Comparison of ENCODE assay signal across 15 cellular contexts in genomic region chr15:31403096-31403495, GRCh38.
DNase-seq lines count a peak whose midpoint lies in the region; ATAC-seq and TF ChIP-seq lines count a peak whose summit lies in the region.
"Had no signal": no experiment of that assay in that cellular context is flagged by ENCODE, and none has a peak within 500 bp of the region (broad histone marks: within the 10 kb centered on the region; RNA-seq: fewer than 3 reads in every experiment).

No MANE protein-coding gene starts in this region.

- ATAC-seq in SK-N-SH treated with all-trans-retinoic acid at 6 μM for 48 hours, result no peak
- ATAC-seq in activated CD8-positive, alpha-beta memory T cell treated with anti-CD3 and anti-CD28 coated beads, Interleukin-2, amount 10 ng/mL, durations not matched to agents 7 days and 5 days, result no peak

- H3K36me3 ChIP-seq in SJSA1, result no peaks in the 10 kb centered on the region
- no peaks in the 10 kb centered on the region for H3K36me3 ChIP-seq in hepatocyte (replicated peaks; ENCODE audit: insufficient read depth, low read depth)
- no peaks in the 10 kb centered on the region for H3K36me3 ChIP-seq in suprapubic skin

- peak overlapping the region; percentile 26; the same call in 1 of the 2 replicates for H3K27ac ChIP-seq in SJSA1
- H3K27ac ChIP-seq in hepatocyte, result peak overlapping the region; percentile 76
- H3K27ac ChIP-seq in suprapubic skin, result peak overlapping the region; percentile 68
- H3K27ac ChIP-seq: left lung had no signal

- peaks cover 2% of the 10 kb centered on the region; the same call in 1 of the 2 replicates for H3K9me3 ChIP-seq in SJSA1 (replicated peaks)
- H3K9me3 ChIP-seq in hepatocyte (ENCODE audit: low read depth), result no peaks in the 10 kb centered on the region
- no peaks in the 10 kb centered on the region for H3K9me3 ChIP-seq in suprapubic skin
- H3K9me3 ChIP-seq: left lung had no signal

- H3K27me3 Mint-ChIP-seq in activated CD8-positive, alpha-beta memory T cell treated with anti-CD3 and anti-CD28 coated beads, Interleukin-2, amount 10 ng/mL, durations not matched to agents 7 days and 5 days, result no peaks in the 10 kb centered on the region
- H3K27me3 Mint-ChIP-seq: activated CD4-positive, alpha-beta T cell treated with anti-CD3 and anti-CD28 coated beads, Interleukin-2, amount 10 ng/mL, durations not matched to agents 24 days and 14 days had no signal

- no peak for TF ChIP-seq CTCF in hepatocyte (IDR thresholded peaks at IDR 0.05; ENCODE audit: poor library complexity)
- no peak for TF ChIP-seq CTCF in suprapubic skin (IDR thresholded peaks at IDR 0.05)

- H3K4me2 ChIP-seq in hepatocyte, result peak overlapping the region; percentile 22

- intact Hi-C loops in posterior vena cava (cut with DNase I), result no loop called here

- H3K9me3 Mint-ChIP-seq in activated CD8-positive, alpha-beta memory T cell treated with anti-CD3 and anti-CD28 coated beads, Interleukin-2, amount 10 ng/mL, durations not matched to agents 7 days and 5 days (ENCODE audit: low read depth), result peaks cover 15% of the 10 kb centered on the region

- TF ChIP-seq POLR2A in suprapubic skin (IDR thresholded peaks at IDR 0.05), result no peak

- peaks cover 42% of the 10 kb centered on the region for H3K4me1 Mint-ChIP-seq in activated CD8-positive, alpha-beta memory T cell treated with anti-CD3 and anti-CD28 coated beads, Interleukin-2, amount 10 ng/mL, durations not matched to agents 7 days and 5 days

- H3K4me1 ChIP-seq in SJSA1 (replicated peaks) (peaks cover 63% of the 10 kb centered on the region), hepatocyte (ENCODE audit: insufficient read depth) (peaks cover 6% of the 10 kb centered on the region), suprapubic skin (peaks cover 40% of the 10 kb centered on the region)

- CTCF ChIA-PET in activated CD8-positive, alpha-beta memory T cell treated with anti-CD3 and anti-CD28 coated beads, Interleukin-2, amount 10 ng/mL, durations not matched to agents 7 days and 5 days (lab: Charles Lee), result interaction anchor here (1.0 kb wide), 1 partner anchor 55 kb away, joined by 3 read pairs; no protein-coding TSS in a partner anchor

- H3K27me3 ChIP-seq in SJSA1 (replicated peaks) (no peaks in the 10 kb centered on the region), hepatocyte (no peaks in the 10 kb centered on the region), suprapubic skin (no peaks in the 10 kb centered on the region)
- H3K27me3 ChIP-seq: left lung had no signal

- H3K4me3 ChIP-seq in SJSA1, result no peak overlapping the region
- H3K4me3 ChIP-seq in hepatocyte, result no peak overlapping the region
- no peak overlapping the region for H3K4me3 ChIP-seq in suprapubic skin
- H3K4me3 ChIP-seq: left lung had no signal

- H3K9me2 ChIP-seq in hepatocyte (replicated peaks; ENCODE audit: insufficient read depth), result no peaks in the 10 kb centered on the region

- peaks cover 15% of the 10 kb centered on the region for H3K36me3 Mint-ChIP-seq in activated CD8-positive, alpha-beta memory T cell treated with anti-CD3 and anti-CD28 coated beads, Interleukin-2, amount 10 ng/mL, durations not matched to agents 7 days and 5 days
- H3K36me3 Mint-ChIP-seq: brain had no signal

- DNase-seq in EL (peak; percentile 33), SJSA1 (ENCODE audit: low read depth in 1 of 2, low spot score in 2 of 2) (no peak), hepatocyte (ENCODE audit: low spot score) (no peak), suprapubic skin (ENCODE audit: low spot score in 2 of 2) (no peak), CD1c-positive myeloid dendritic cell (ENCODE audit: extremely low spot score) (no peak), posterior vena cava (ENCODE audit: low spot score) (no peak)
- DNase-seq in activated CD8-positive, alpha-beta memory T cell treated with anti-CD3 and anti-CD28 coated beads, Interleukin-2, amount 10 ng/mL, durations not matched to agents 7 days and 5 days, result no peak
- DNase-seq: activated CD4-positive, alpha-beta T cell treated with anti-CD3 and anti-CD28 coated beads, Interleukin-2, amount 10 ng/mL, durations not matched to agents 24 days and 14 days; foreskin melanocyte; left lung; OCI-M1; stimulated activated CD4-positive, alpha-beta T cell treated with anti-CD3 and anti-CD28 coated beads, Interleukin-4, amount 100 ng/mL, for 4 hours; substantia nigra had no signal

- no peak overlapping the region for H3K4me3 Mint-ChIP-seq in activated CD8-positive, alpha-beta memory T cell treated with anti-CD3 and anti-CD28 coated beads, Interleukin-2, amount 10 ng/mL, durations not matched to agents 7 days and 5 days
- H3K4me3 Mint-ChIP-seq: activated CD4-positive, alpha-beta T cell treated with anti-CD3 and anti-CD28 coated beads, Interleukin-2, amount 10 ng/mL, durations not matched to agents 24 days and 14 days; brain had no signal

- H3K79me2 ChIP-seq in hepatocyte, result no peaks in the 10 kb centered on the region

- no peak overlapping the region for H2AFZ ChIP-seq in hepatocyte

- 84% methylated on average over 6 of the region's 6 CpGs for WGBS in hepatocyte (ENCODE audit: low lambda C conversion rate, missing lambda C conversion rate)
- WGBS in suprapubic skin, result 79% methylated on average over 6 of the region's 6 CpGs

- H3K27ac Mint-ChIP-seq in activated CD8-positive, alpha-beta memory T cell treated with anti-CD3 and anti-CD28 coated beads, Interleukin-2, amount 10 ng/mL, durations not matched to agents 7 days and 5 days, result no peak overlapping the region
- H3K27ac Mint-ChIP-seq: activated CD4-positive, alpha-beta T cell treated with anti-CD3 and anti-CD28 coated beads, Interleukin-2, amount 10 ng/mL, durations not matched to agents 24 days and 14 days had no signal

- no peak for TF ChIP-seq EP300 in suprapubic skin (IDR thresholded peaks at IDR 0.05)

- H4K20me1 ChIP-seq in hepatocyte (ENCODE audit: insufficient read depth, poor library complexity, severe bottlenecking), result no peaks in the 10 kb centered on the region

TF ChIP-seq in SK-N-SH treated with all-trans-retinoic acid at 6 μM for 48 hours, 23 proteins besides CTCF, POLR2A, EP300 and RAD21 (continues in another document):
- no peak for TF ChIP-seq PATZ1 (CRISPR knock-in tag; IDR thresholded peaks at IDR 0.05; ENCODE audit: borderline replicate concordance)
- no peak for TF ChIP-seq ZNF565 (CRISPR knock-in tag; conservative IDR thresholded peaks at IDR 0.05; ENCODE audit: low read depth)
- no peak for TF ChIP-seq TCF4 (CRISPR knock-in tag; IDR thresholded peaks at IDR 0.05; ENCODE audit: borderline replicate concordance)
- no peak for TF ChIP-seq ESRRG (CRISPR knock-in tag; IDR thresholded peaks at IDR 0.05)
- TF ChIP-seq ISL1 (CRISPR knock-in tag; IDR thresholded peaks at IDR 0.05), result no peak
- TF ChIP-seq PPARA (CRISPR knock-in tag; IDR thresholded peaks at IDR 0.05; ENCODE audit: borderline replicate concordance), result no peak
- no peak for TF ChIP-seq CSDC2 (CRISPR knock-in tag; IDR thresholded peaks at IDR 0.05)
- no peak for TF ChIP-seq RARB (CRISPR knock-in tag; IDR thresholded peaks at IDR 0.05)
- TF ChIP-seq ZC3H10 (CRISPR knock-in tag; IDR thresholded peaks at IDR 0.05), result no peak
- TF ChIP-seq SNAI2 (CRISPR knock-in tag; IDR thresholded peaks at IDR 0.05), result no peak
- TF ChIP-seq, protein P1, sequence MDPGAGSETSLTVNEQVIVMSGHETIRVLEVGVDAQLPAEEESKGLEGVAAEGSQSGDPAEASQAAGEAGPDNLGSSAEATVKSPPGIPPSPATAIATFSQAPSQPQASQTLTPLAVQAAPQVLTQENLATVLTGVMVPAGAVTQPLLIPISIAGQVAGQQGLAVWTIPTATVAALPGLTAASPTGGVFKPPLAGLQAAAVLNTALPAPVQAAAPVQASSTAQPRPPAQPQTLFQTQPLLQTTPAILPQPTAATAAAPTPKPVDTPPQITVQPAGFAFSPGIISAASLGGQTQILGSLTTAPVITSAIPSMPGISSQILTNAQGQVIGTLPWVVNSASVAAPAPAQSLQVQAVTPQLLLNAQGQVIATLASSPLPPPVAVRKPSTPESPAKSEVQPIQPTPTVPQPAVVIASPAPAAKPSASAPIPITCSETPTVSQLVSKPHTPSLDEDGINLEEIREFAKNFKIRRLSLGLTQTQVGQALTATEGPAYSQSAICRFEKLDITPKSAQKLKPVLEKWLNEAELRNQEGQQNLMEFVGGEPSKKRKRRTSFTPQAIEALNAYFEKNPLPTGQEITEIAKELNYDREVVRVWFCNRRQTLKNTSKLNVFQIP (CRISPR knock-in tag; IDR thresholded peaks at IDR 0.05; ENCODE audit: borderline replicate concordance, low read depth), result no peak
- TF ChIP-seq ARNTL (CRISPR knock-in tag; IDR thresholded peaks at IDR 0.05; ENCODE audit: borderline replicate concordance, low read depth), result no peak

Comparison
In these comparisons a context has a peak if more than half of its experiments do, and no peak if none do; other contexts are left out.
1. H3K27ac ChIP-seq: peak in every context shown above with its lines; median percentile 76 in hepatocyte; 68 in suprapubic skin; 26 in SJSA1.